13 cellular contexts compared by ENCODE assay signal in the genomic region with DNA sequence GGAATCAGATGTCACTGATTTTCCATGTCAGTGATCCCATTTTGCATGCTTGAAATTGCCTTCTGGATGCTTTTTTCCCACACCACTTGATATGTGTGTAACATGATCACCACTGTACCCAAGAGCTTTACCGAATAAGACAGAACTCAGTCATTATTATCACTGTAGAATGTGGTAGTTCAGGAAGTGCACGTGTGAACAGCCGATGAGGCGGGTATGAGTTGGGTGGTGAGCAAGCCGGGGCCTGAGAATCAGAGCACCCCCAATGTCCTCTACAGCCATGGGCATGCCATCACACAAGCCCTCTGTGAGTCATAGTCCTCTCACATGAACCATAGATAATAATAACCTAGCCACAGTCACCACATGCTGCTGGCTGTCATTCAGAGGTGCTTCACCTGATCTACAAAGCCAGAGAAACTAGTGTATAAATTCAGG.
DNase-seq lines count a peak whose midpoint lies in the region; ATAC-seq and TF ChIP-seq lines count a peak whose summit lies in the region.
"Had no signal": no experiment of that assay in that cellular context is flagged by ENCODE, and none has a peak within 500 bp of the region (broad histone marks: within the 10 kb centered on the region; RNA-seq: fewer than 3 reads in every experiment).

No MANE protein-coding gene starts in this region.

- H3K4me3 ChIP-seq in breast epithelium (no peak overlapping the region), PC-9 (no peak overlapping the region), lower leg skin (ENCODE audit: low read depth, poor library complexity, severe bottlenecking) (no peak overlapping the region)
- H3K4me3 ChIP-seq: heart right ventricle, vagina had no signal

- POLR2A ChIA-PET in MCF 10A (lab: Yijun Ruan, JAX), result interaction anchor here (0.7 to 1.3 kb wide), 2 partner anchors 30 to 207 kb away, joined by 3 to 6 read pairs; no protein-coding TSS in a partner anchor
- POLR2A ChIA-PET in PC-9 (lab: Charles Lee; ENCODE audit: unreplicated experiment), result no interaction called here

- no peaks in the 10 kb centered on the region for H3K9me2 ChIP-seq in PC-9 (ENCODE audit: insufficient read depth)

- H4K20me1 ChIP-seq in PC-9 (ENCODE audit: insufficient read depth), result no peaks in the 10 kb centered on the region

- ATAC-seq in HG03558 (IDR thresholded peaks at IDR 0.05; ENCODE audit: extremely low read depth, unreplicated experiment), result peak; percentile 76
- ATAC-seq: heart right ventricle; naive thymus-derived CD4-positive, alpha-beta T cell; Right ventricle myocardium inferior had no signal

- no peaks in the 10 kb centered on the region for H3K27me3 Mint-ChIP-seq in MCF 10A (ENCODE audit: insufficient read depth, unreplicated experiment)
- H3K27me3 Mint-ChIP-seq: naive thymus-derived CD4-positive, alpha-beta T cell had no signal

- H3K4me1 ChIP-seq in breast epithelium (no peaks in the 10 kb centered on the region), PC-9 (replicated peaks; ENCODE audit: insufficient read depth) (peaks cover 16% of the 10 kb centered on the region; the same call in 1 of the 2 replicates)
- H3K4me1 ChIP-seq: heart right ventricle, vagina had no signal

- H3K27ac ChIP-seq in breast epithelium, result no peak overlapping the region
- H3K27ac ChIP-seq in PC-9, result no peak overlapping the region
- H3K27ac ChIP-seq: heart right ventricle, vagina had no signal

- H3K36me3 ChIP-seq in breast epithelium (no peaks in the 10 kb centered on the region), PC-9 (ENCODE audit: low read depth) (no peaks in the 10 kb centered on the region)
- H3K36me3 ChIP-seq: heart right ventricle, vagina had no signal

- no peak overlapping the region for H3K4me2 ChIP-seq in PC-9

- no peaks in the 10 kb centered on the region for H3K27me3 ChIP-seq in breast epithelium
- no peaks in the 10 kb centered on the region for H3K27me3 ChIP-seq in PC-9 (ENCODE audit: insufficient read depth, low read depth)
- H3K27me3 ChIP-seq: vagina had no signal

- CTCF ChIA-PET in MCF 10A (lab: Yijun Ruan, JAX), result interaction anchor here (0.8 kb wide), 1 partner anchor 474 kb away, joined by 4 read pairs; no protein-coding TSS in a partner anchor
- CTCF ChIA-PET in PC-9 (lab: Charles Lee), result no interaction called here

- H3K9me3 ChIP-seq in breast epithelium (no peaks in the 10 kb centered on the region), PC-9 (ENCODE audit: insufficient read depth, low read depth) (no peaks in the 10 kb centered on the region)
- H3K9me3 ChIP-seq: vagina had no signal

- H3K27ac Mint-ChIP-seq in MCF 10A (ENCODE audit: low read depth, unreplicated experiment), result no peak overlapping the region
- H3K27ac Mint-ChIP-seq: naive thymus-derived CD4-positive, alpha-beta T cell had no signal

- H3K4me3 Mint-ChIP-seq in MCF 10A (ENCODE audit: unreplicated experiment), result no peak overlapping the region
- H3K4me3 Mint-ChIP-seq: naive thymus-derived CD4-positive, alpha-beta T cell had no signal

- intact Hi-C loops in MCF 10A (cut with micrococcal nuclease) (no loop called here), breast epithelium (cut with DNase I; ENCODE audit: low total_unique reads) (no loop called here), PC-9 (cut with micrococcal nuclease; ENCODE audit: unreplicated experiment) (loop anchor here (2.0 kb wide), 1 partner anchor 18 kb away; no protein-coding TSS in a partner anchor), lower leg skin (cut with DNase I; ENCODE audit: low total_unique reads) (no loop called here)

- BruUV-seq in MCF 10A (replicated peaks; lab: Mats Ljungman, UMichigan), result no TSS peak
- no TSS peak for BruUV-seq in PC-9 (replicated peaks; lab: Mats Ljungman, UMichigan)

- no peaks in the 10 kb centered on the region; the same call in 1 of the 2 replicates for H3F3A ChIP-seq in PC-9 (ENCODE audit: insufficient read depth, low read depth)

- H3K4me1 Mint-ChIP-seq in MCF 10A (ENCODE audit: insufficient read depth, unreplicated experiment), result peaks cover 12% of the 10 kb centered on the region
- H3K4me1 Mint-ChIP-seq: naive thymus-derived CD4-positive, alpha-beta T cell had no signal

- H3K36me3 Mint-ChIP-seq in MCF 10A (ENCODE audit: insufficient read depth, unreplicated experiment), result peaks cover 5% of the 10 kb centered on the region
- H3K36me3 Mint-ChIP-seq: naive thymus-derived CD4-positive, alpha-beta T cell had no signal

- TF ChIP-seq CTCF in MCF 10A (IDR thresholded peaks at IDR 0.05; ENCODE audit: unreplicated experiment), result no peak
- no peak for TF ChIP-seq CTCF in breast epithelium (IDR thresholded peaks at IDR 0.05)
- no peak for TF ChIP-seq CTCF in PC-9 (conservative IDR thresholded peaks at IDR 0.05)
- no peak for TF ChIP-seq CTCF in lower leg skin (IDR thresholded peaks at IDR 0.05)

- H2AFZ ChIP-seq in PC-9, result no peak overlapping the region

- H3K9me3 Mint-ChIP-seq in MCF 10A (ENCODE audit: unreplicated experiment), result no peaks in the 10 kb centered on the region

- WGBS in lower leg skin, 2 donors, result 45 to 62% methylated on average over 5 of the region's 5 CpGs

- no peak for TF ChIP-seq POLR2A in breast epithelium (IDR thresholded peaks at IDR 0.05)
- TF ChIP-seq POLR2A in erythroblast (IDR thresholded peaks at IDR 0.05; ENCODE audit: low read length), result no peak
- TF ChIP-seq POLR2A in lower leg skin (IDR thresholded peaks at IDR 0.05), result no peak

- no peaks in the 10 kb centered on the region for H3K79me2 ChIP-seq in PC-9 (ENCODE audit: low read depth)

- DNase-seq in MCF 10A (ENCODE audit: unreplicated experiment), result peak; percentile 54
- no peak for DNase-seq in breast epithelium (ENCODE audit: low spot score in 2 of 2)
- DNase-seq in PC-9, result peak; percentile 25 to 60
- DNase-seq in ureter (ENCODE audit: low spot score), result peak; percentile 45
- no peak for DNase-seq in activated effector memory CD4-positive, alpha-beta T cell treated with Interleukin-2 at 50 U/mL for 16 hours
- no peak for DNase-seq in erythroblast (lab: John Stamatoyannopoulos, UW)
- no peak for DNase-seq in lower leg skin (ENCODE audit: low spot score in 2 of 2)
- DNase-seq: heart right ventricle; naive thymus-derived CD4-positive, alpha-beta T cell; stimulated activated CD4-positive, alpha-beta T cell treated with anti-CD3 and anti-CD28 coated beads, Interleukin-4, amount 100 ng/mL, for 24 hours had no signal

Comparison
In these comparisons a context has a peak if more than half of its experiments do, and no peak if none do; other contexts are left out.
1. DNase-seq: peak in MCF 10A (single experiment), PC-9 (2 of 2) and ureter (single experiment); none in breast epithelium (0 of 2), activated effector memory CD4-positive, alpha-beta T cell treated with Interleukin-2 at 50 U/mL for 16 hours (single experiment), erythroblast (0 of 2) and lower leg skin (0 of 2).